ENCODE assay signal across 9 cellular contexts in genomic region chrX:41734530-41734929, GRCh38. TPM values are rescaled to one million over a fixed set of nuclear protein-coding genes. Genes with fewer than 3 reads are reported as not detected.
DNase-seq lines count a peak whose midpoint lies in the region; ATAC-seq and TF ChIP-seq lines count a peak whose summit lies in the region.
"Had no signal": no experiment of that assay in that cellular context is flagged by ENCODE, and none has a peak within 500 bp of the region (broad histone marks: within the 10 kb centered on the region; RNA-seq: fewer than 3 reads in every experiment).

No MANE protein-coding gene starts in this region.

- no peaks in the 10 kb centered on the region for H3K36me3 ChIP-seq in kidney epithelial cell (ENCODE audit: control insufficient read depth, insufficient read depth, low read length)

- no peaks in the 10 kb centered on the region for H3K9me3 Mint-ChIP-seq in activated CD4-positive, alpha-beta memory T cell treated with anti-CD3 and anti-CD28 coated beads for 36 hours

- H3K4me1 Mint-ChIP-seq in activated CD4-positive, alpha-beta memory T cell treated with anti-CD3 and anti-CD28 coated beads for 36 hours (ENCODE audit: low read depth) = peaks cover 29% of the 10 kb centered on the region

- peak; percentile 10 for DNase-seq in EL
- DNase-seq in HT1080 (ENCODE audit: low read depth) = peak; percentile 4
- DNase-seq in activated CD4-positive, alpha-beta memory T cell treated with anti-CD3 and anti-CD28 coated beads for 36 hours = peak; percentile 9
- DNase-seq in kidney epithelial cell (ENCODE audit: low read depth) = no peak
- no peak for DNase-seq in NCI-H510A treated with DMSO at 0.1 percent for 48 hours (lab: John Stamatoyannopoulos, UW)

- ATAC-seq in GM19328 (IDR thresholded peaks at IDR 0.05; ENCODE audit: unreplicated experiment) (no peak), HG03108 (IDR thresholded peaks at IDR 0.05; ENCODE audit: unreplicated experiment) (no peak), HG02981 (IDR thresholded peaks at IDR 0.05; ENCODE audit: unreplicated experiment) (no peak)

- H3K27ac Mint-ChIP-seq in activated CD4-positive, alpha-beta memory T cell treated with anti-CD3 and anti-CD28 coated beads for 36 hours = peak overlapping the region; percentile 79

- H3K27me3 ChIP-seq in kidney epithelial cell (ENCODE audit: control insufficient read depth, insufficient read depth, low read length) = no peaks in the 10 kb centered on the region

- CTCF ChIA-PET in activated CD4-positive, alpha-beta memory T cell treated with anti-CD3 and anti-CD28 coated beads for 36 hours (lab: Charles Lee) = no interaction called here

- no peak overlapping the region for H3K4me3 ChIP-seq in kidney epithelial cell (ENCODE audit: low read depth, low read length)
- H3K4me3 ChIP-seq: skin epidermis had no signal

- peak; percentile 36 for TF ChIP-seq CTCF in kidney epithelial cell (IDR thresholded peaks at IDR 0.05; ENCODE audit: insufficient read depth, low read length, poor library complexity, severe bottlenecking)

- H3K4me3 Mint-ChIP-seq in activated CD4-positive, alpha-beta memory T cell treated with anti-CD3 and anti-CD28 coated beads for 36 hours = no peak overlapping the region

- H3K27me3 Mint-ChIP-seq in activated CD4-positive, alpha-beta memory T cell treated with anti-CD3 and anti-CD28 coated beads for 36 hours = no peaks in the 10 kb centered on the region

- H3K36me3 Mint-ChIP-seq in activated CD4-positive, alpha-beta memory T cell treated with anti-CD3 and anti-CD28 coated beads for 36 hours = peaks cover 10% of the 10 kb centered on the region

- intact Hi-C loops in activated CD4-positive, alpha-beta memory T cell treated with anti-CD3 and anti-CD28 coated beads for 36 hours (cut with micrococcal nuclease) = loop anchor here (1.0 kb wide), 4 partner anchors 14 to 176 kb away; no protein-coding TSS in a partner anchor

- POLR2A ChIA-PET in activated CD4-positive, alpha-beta memory T cell treated with anti-CD3 and anti-CD28 coated beads for 36 hours (lab: Charles Lee) = no interaction called here

RNA-seq across cellular contexts. Expression of gene GPR82, which starts 10.5 kb away (rescaled TPM):
- not detected in 2 replicates for total RNA-seq in HT1080 (2014; rRNA removed; shearing (Covaris generic))
- not detected in 2 replicates for polyA plus RNA-seq in HT1080 (2015; cell fraction: cytosol; rRNA removed)
- polyA plus RNA-seq in HT1080 (2015; cell fraction: nucleus; rRNA removed) = not detected in 2 replicates
- total RNA-seq in activated CD4-positive, alpha-beta memory T cell treated with anti-CD3 and anti-CD28 coated beads for 36 hours = under 1 TPM; 0.07 to 0.19 TPM
- not detected in 2 replicates for total RNA-seq in kidney epithelial cell

RNA-seq across cellular contexts. Expression of gene GPR34, which starts 45.8 kb away (rescaled TPM):
- total RNA-seq in HT1080 (2014; rRNA removed; shearing (Covaris generic)) = not detected in 2 replicates
- not detected in 2 replicates for polyA plus RNA-seq in HT1080 (2015; cell fraction: cytosol; rRNA removed)
- not detected in 2 replicates for polyA plus RNA-seq in HT1080 (2015; cell fraction: nucleus; rRNA removed)
- total RNA-seq in activated CD4-positive, alpha-beta memory T cell treated with anti-CD3 and anti-CD28 coated beads for 36 hours = under 1 TPM; 0.24 to 0.36 TPM
- total RNA-seq in kidney epithelial cell = not detected in 2 replicates

Comparison
In these comparisons a context has a peak if more than half of its experiments do, and no peak if none do; other contexts are left out.
1. DNase-seq: peak in EL (single experiment), HT1080 (single experiment) and activated CD4-positive, alpha-beta memory T cell treated with anti-CD3 and anti-CD28 coated beads for 36 hours (single experiment); none in kidney epithelial cell (single experiment) and NCI-H510A treated with DMSO at 0.1 percent for 48 hours (single experiment).